In genomic region chr17:4639301-4640059, GRCh38 we compare ENCODE assay signal across 9 cellular contexts. TPM values are rescaled to one million over a fixed set of nuclear protein-coding genes. Genes with fewer than 3 reads are reported as not detected.
DNase-seq lines count a peak whose midpoint lies in the region; ATAC-seq and TF ChIP-seq lines count a peak whose summit lies in the region.
"Not testable (repeated sequence)": the region's sequence is repeated elsewhere in the genome, so short reads cannot be mapped to it uniquely, and the experiment has no call there.
"Had no signal": no experiment of that assay in that cellular context is flagged by ENCODE, and none has a peak within 500 bp of the region (broad histone marks: within the 10 kb centered on the region; RNA-seq: fewer than 3 reads in every experiment).

No MANE protein-coding gene starts in this region.

- TF ChIP-seq CTCF in CD4-positive, alpha-beta T cell (IDR thresholded peaks at IDR 0.05), result not testable (repeated sequence)
- TF ChIP-seq CTCF in HEK293 (tag by site-specific recombination; IDR thresholded peaks at IDR 0.05) (peak; percentile 55; the same call in 1 of the 2 replicates), right lobe of liver (IDR thresholded peaks at IDR 0.05) (peak in 2 of 4 donors; percentile 14 to 19)

- peaks cover 18% of the 10 kb centered on the region for H3K4me1 Mint-ChIP-seq in CD4-positive, alpha-beta T cell (ENCODE audit: low read depth)
- peaks cover 39% of the 10 kb centered on the region for H3K4me1 Mint-ChIP-seq in activated naive CD4-positive, alpha-beta T cell treated with anti-CD3 and anti-CD28 coated beads, Interleukin-2, amount 10 ng/mL, durations not matched to agents 7 days and 5 days

- H3K27me3 Mint-ChIP-seq in CD4-positive, alpha-beta T cell, result peaks cover 84% of the 10 kb centered on the region
- peaks cover 92% of the 10 kb centered on the region for H3K27me3 Mint-ChIP-seq in activated naive CD4-positive, alpha-beta T cell treated with anti-CD3 and anti-CD28 coated beads, Interleukin-2, amount 10 ng/mL, durations not matched to agents 7 days and 5 days

- H3K9me3 Mint-ChIP-seq in CD4-positive, alpha-beta T cell; activated naive CD4-positive, alpha-beta T cell treated with anti-CD3 and anti-CD28 coated beads, Interleukin-2, amount 10 ng/mL, durations not matched to agents 7 days and 5 days: not testable (repeated sequence)

- peaks cover 52% of the 10 kb centered on the region for H3K27me3 ChIP-seq in CD4-positive, alpha-beta T cell (ENCODE audit: control insufficient read depth, insufficient read depth, low read length)
- H3K27me3 ChIP-seq in right lobe of liver, result not testable (repeated sequence)

- not testable (repeated sequence) for H3K4me1 ChIP-seq in HEK293 (ENCODE audit: control insufficient read depth, insufficient read depth, low read length); right lobe of liver

- POLR2A ChIA-PET in CD4-positive, alpha-beta T cell (lab: Charles Lee); HEK293 (lab: Yijun Ruan, JAX): not testable (repeated sequence)

- H3K27ac Mint-ChIP-seq in CD4-positive, alpha-beta T cell, result not testable (repeated sequence)
- H3K27ac Mint-ChIP-seq in activated naive CD4-positive, alpha-beta T cell treated with anti-CD3 and anti-CD28 coated beads, Interleukin-2, amount 10 ng/mL, durations not matched to agents 7 days and 5 days, result peak overlapping the region; percentile 49

- peak; percentile 74 for ATAC-seq in CD4-positive, alpha-beta T cell (ENCODE audit: poor library complexity)
- peak; percentile 31 for ATAC-seq in esophagus mucosa
- ATAC-seq in right lobe of liver, result peak; percentile 51 to 65 (median 54)

- not testable (repeated sequence) for H3K36me3 Mint-ChIP-seq in CD4-positive, alpha-beta T cell (ENCODE audit: low read depth); activated naive CD4-positive, alpha-beta T cell treated with anti-CD3 and anti-CD28 coated beads, Interleukin-2, amount 10 ng/mL, durations not matched to agents 7 days and 5 days

- H3K27ac ChIP-seq in CD4-positive, alpha-beta T cell (ENCODE audit: low read depth, low read length); HEK293 (ENCODE audit: extremely low read depth, low read depth, low read length); right lobe of liver: not testable (repeated sequence)

- H3K4me3 ChIP-seq in HEK293 (ENCODE audit: low read depth, low read length); right lobe of liver: not testable (repeated sequence)

- TF ChIP-seq POLR2A in right lobe of liver (IDR thresholded peaks at IDR 0.05), result not testable (repeated sequence)

- no CpG with 5 or more reads among the region's 56 CpGs for WGBS in right lobe of liver (ENCODE audit: insufficient coverage, low coverage, low lambda C conversion rate, missing lambda C conversion rate)

- peak in 6 of 10 experiments; percentile 4 to 41 (median 10) for DNase-seq in CD4-positive, alpha-beta T cell
- DNase-seq in NCI-H510A treated with DMSO at 0.1 percent for 48 hours (lab: John Stamatoyannopoulos, UW), result peak; percentile 21
- DNase-seq in T-helper 9 cell, result peak; percentile 7
- DNase-seq in activated naive CD4-positive, alpha-beta T cell treated with anti-CD3 and anti-CD28 coated beads, Interleukin-2, amount 10 ng/mL, durations not matched to agents 7 days and 5 days, result peak; percentile 67
- DNase-seq in right lobe of liver, result peak in 1 of 3 donors; percentile 41
- peak; percentile 32 to 45 for DNase-seq in stimulated activated CD4-positive, alpha-beta T cell treated with anti-CD3 and anti-CD28 coated beads, Interleukin-2, amount 100 ng/mL, for 24 hours

- intact Hi-C loops in CD4-positive, alpha-beta T cell (cut with DNase I, micrococcal nuclease); right lobe of liver (cut with DNase I): not testable (repeated sequence)

- H3K4me3 Mint-ChIP-seq in CD4-positive, alpha-beta T cell, result peak overlapping the region; percentile 56
- H3K4me3 Mint-ChIP-seq in activated naive CD4-positive, alpha-beta T cell treated with anti-CD3 and anti-CD28 coated beads, Interleukin-2, amount 10 ng/mL, durations not matched to agents 7 days and 5 days, result peak overlapping the region; percentile 62

- CTCF ChIA-PET in CD4-positive, alpha-beta T cell (lab: Charles Lee); activated naive CD4-positive, alpha-beta T cell treated with anti-CD3 and anti-CD28 coated beads, Interleukin-2, amount 10 ng/mL, durations not matched to agents 7 days and 5 days (lab: Charles Lee): not testable (repeated sequence)
- CTCF ChIA-PET in HEK293 (lab: Yijun Ruan, JAX), result interaction anchor here (0.9 kb wide), 2 partner anchors 72 to 73 kb away, joined by 3 to 6 read pairs; no protein-coding TSS in a partner anchor

- not testable (repeated sequence) for H3K9me3 ChIP-seq in CD4-positive, alpha-beta T cell (ENCODE audit: control insufficient read depth, low read length); HEK293 (ENCODE audit: control insufficient read depth, insufficient read depth, low read depth, low read length); right lobe of liver

- not testable (repeated sequence) for H3K36me3 ChIP-seq in HEK293 (ENCODE audit: control insufficient read depth in 2 of 2, insufficient read depth in 1 of 2, low read length in 2 of 2); right lobe of liver

TF ChIP-seq in HEK293, 187 proteins besides CTCF, POLR2A, EP300 and RAD21:
- TF ChIP-seq ZBTB48 (tag by site-specific recombination; IDR thresholded peaks at IDR 0.05) (0 out of 2 replicates have a peak, but pooled peaks have one; percentile 29), ZNF654 (tag by site-specific recombination; IDR thresholded peaks at IDR 0.05; ENCODE audit: low read depth) (peak; percentile 42; the same call in 1 of the 2 replicates), ZNF692 (tag by site-specific recombination; IDR thresholded peaks at IDR 0.05) (0 out of 2 replicates have a peak, but pooled peaks have one; percentile 15), ZBTB20 (tag by site-specific recombination; IDR thresholded peaks at IDR 0.05) (peak; percentile 74), GLIS1 (tag by site-specific recombination; IDR thresholded peaks at IDR 0.05) (0 out of 2 replicates have a peak, but pooled peaks have one; percentile 7), ZNF335 (tag by site-specific recombination; conservative IDR thresholded peaks at IDR 0.05) (peak; percentile 64), GLIS2 (tag by site-specific recombination; IDR thresholded peaks at IDR 0.05) (peak; percentile 41), ZBTB8A (tag by site-specific recombination; IDR thresholded peaks at IDR 0.05) (peak; percentile 62), ZNF394 (tag by site-specific recombination; IDR thresholded peaks at IDR 0.05; ENCODE audit: borderline replicate concordance) (peak; percentile 91)

RNA-seq across cellular contexts. Expression of gene ALOX15, which starts 2.0 kb away (rescaled TPM):
- total RNA-seq in CD4-positive, alpha-beta T cell, result under 1 TPM in 1 of 2 experiments, not detected in 1; 0.36 TPM
- total RNA-seq in esophagus mucosa (0.32 TPM), right lobe of liver (under 1 TPM in 4 of 6 experiments, not detected in 2; 0.09 to 0.53 (median 0.28) TPM)
- total RNA-seq: lung microvascular endothelial cell had no signal

RNA-seq across cellular contexts. Expression of gene SMTNL2, which starts 55.2 kb away (rescaled TPM):
- not detected for total RNA-seq in CD4-positive, alpha-beta T cell
- 0.56 TPM for total RNA-seq in esophagus mucosa
- under 1 TPM in 3 of 6 experiments, not detected in 3; 0.12 to 0.25 (median 0.14) TPM for total RNA-seq in right lobe of liver
- total RNA-seq: lung microvascular endothelial cell had no signal
